Comparison of ENCODE assay signal across 17 cellular contexts in genomic region chrX:69065451-69065850, GRCh38.
DNase-seq lines count a peak whose midpoint lies in the region; TF ChIP-seq lines count a peak whose summit lies in the region.
"Had no signal": no experiment of that assay in that cellular context is flagged by ENCODE, and none has a peak within 500 bp of the region (broad histone marks: within the 10 kb centered on the region; RNA-seq: fewer than 3 reads in every experiment).

No MANE protein-coding gene starts in this region.

- DNase-seq in AG10803 (ENCODE audit: low read depth) (peak; percentile 13), M059J (ENCODE audit: low read depth) (peak; percentile 55), choroid plexus epithelial cell (ENCODE audit: low read depth) (peak; percentile 24), GDM1 (lab: John Stamatoyannopoulos, UW) (no peak), foreskin melanocyte (no peak), T-helper 2 cell (no peak), EL (no peak)
- DNase-seq: activated CD4-positive, alpha-beta T cell treated with anti-CD3 and anti-CD28 coated beads, Interleukin-2, amount 50 U/mL, for 4 hours; activated naive CD8-positive, alpha-beta T cell treated with anti-CD3 and anti-CD28 coated beads, Interleukin-2, amount 50 U/mL, for 24 hours; cerebellar nuclear complex; COR-L47; occipital lobe; small intestine; stimulated activated naive B cell treated with anti-CD40 and anti-IgM and Interleukin-4, amounts not matched to agents 10 μg/mL and 1 μg/mL and 100 μg/mL, for 72 hours; upper lobe of right lung had no signal

- peaks cover 29% of the 10 kb centered on the region for H3K4me1 Mint-ChIP-seq in nephron
- H3K4me1 Mint-ChIP-seq: activated naive CD8-positive, alpha-beta T cell treated with anti-CD3 and anti-CD28 coated beads, Interleukin-2, amount 50 U/mL, for 24 hours; stimulated activated naive B cell treated with anti-CD40 and anti-IgM and Interleukin-4, amounts not matched to agents 10 μg/mL and 1 μg/mL and 100 μg/mL, for 72 hours had no signal

- H3K9me3 Mint-ChIP-seq in nephron: peaks cover 8% of the 10 kb centered on the region
- H3K9me3 Mint-ChIP-seq: activated naive CD8-positive, alpha-beta T cell treated with anti-CD3 and anti-CD28 coated beads, Interleukin-2, amount 50 U/mL, for 24 hours had no signal

- TF ChIP-seq CTCF in AG10803 (conservative IDR thresholded peaks at IDR 0.05; ENCODE audit: low read length): no peak
- TF ChIP-seq CTCF in choroid plexus epithelial cell (conservative IDR thresholded peaks at IDR 0.05; ENCODE audit: low read depth, low read length): no peak
- no peak for TF ChIP-seq CTCF in nephron (IDR thresholded peaks at IDR 0.05; ENCODE audit: unreplicated experiment in 3 of 3)

- no peak overlapping the region for H3K4me3 ChIP-seq in AG10803 (ENCODE audit: low read length)
- H3K4me3 ChIP-seq in choroid plexus epithelial cell (ENCODE audit: low read depth, low read length): no peak overlapping the region
- H3K4me3 ChIP-seq: SK-N-MC, upper lobe of right lung had no signal

- H3K4me3 Mint-ChIP-seq in nephron: no peak overlapping the region
- H3K4me3 Mint-ChIP-seq: activated naive CD8-positive, alpha-beta T cell treated with anti-CD3 and anti-CD28 coated beads, Interleukin-2, amount 50 U/mL, for 24 hours; stimulated activated naive B cell treated with anti-CD40 and anti-IgM and Interleukin-4, amounts not matched to agents 10 μg/mL and 1 μg/mL and 100 μg/mL, for 72 hours had no signal

- no peaks in the 10 kb centered on the region for H3K36me3 Mint-ChIP-seq in nephron (ENCODE audit: low read depth)
- H3K36me3 Mint-ChIP-seq: stimulated activated naive B cell treated with anti-CD40 and anti-IgM and Interleukin-4, amounts not matched to agents 10 μg/mL and 1 μg/mL and 100 μg/mL, for 72 hours had no signal

- peak overlapping the region in 2 of 3 experiments; percentile 26 to 51 for H3K27ac Mint-ChIP-seq in nephron
- H3K27ac Mint-ChIP-seq: activated naive CD8-positive, alpha-beta T cell treated with anti-CD3 and anti-CD28 coated beads, Interleukin-2, amount 50 U/mL, for 24 hours; stimulated activated naive B cell treated with anti-CD40 and anti-IgM and Interleukin-4, amounts not matched to agents 10 μg/mL and 1 μg/mL and 100 μg/mL, for 72 hours had no signal

- no peaks in the 10 kb centered on the region for H3K27me3 Mint-ChIP-seq in nephron (ENCODE audit: low read depth)
- H3K27me3 Mint-ChIP-seq: activated naive CD8-positive, alpha-beta T cell treated with anti-CD3 and anti-CD28 coated beads, Interleukin-2, amount 50 U/mL, for 24 hours had no signal

Comparison
In these comparisons a context has a peak if more than half of its experiments do, and no peak if none do; other contexts are left out.
1. DNase-seq: peak in AG10803 (single experiment), M059J (single experiment) and choroid plexus epithelial cell (single experiment); none in GDM1 (single experiment), foreskin melanocyte (single experiment), T-helper 2 cell (0 of 5) and EL (single experiment).